21 cellular contexts compared by ENCODE assay signal in genomic region chr12:63208956-63209355, GRCh38. TPM values are rescaled to one million over a fixed set of nuclear protein-coding genes. Genes with fewer than 3 reads are reported as not detected.
"Had no signal": no experiment of that assay in that cellular context is flagged by ENCODE, and none has a peak within 500 bp of the region (broad histone marks: within the 10 kb centered on the region; RNA-seq: fewer than 3 reads in every experiment).

No MANE protein-coding gene starts in this region.

- H3K4me1 Mint-ChIP-seq: immature natural killer cell, nephron progenitor cell had no signal

- H3K9me3 ChIP-seq: esophagus muscularis mucosa, gastroesophageal sphincter, psoas muscle, right atrium auricular region, sigmoid colon, tibial artery, upper lobe of left lung, vagina had no signal

- H3K27ac ChIP-seq: epithelial cell of prostate, esophagus muscularis mucosa, gastroesophageal sphincter, psoas muscle, right atrium auricular region, sigmoid colon, tibial artery, upper lobe of left lung, vagina had no signal

- H3K9me3 Mint-ChIP-seq: dendritic cell treated with granulocyte-macrophage colony-stimulating factor and Interleukin-4, amounts not matched to agents 40 ng/mL and 50 ng/mL, for 4 days; effector memory CD8-positive, alpha-beta T cell; nephron progenitor cell had no signal

- H3K27ac Mint-ChIP-seq: dendritic cell treated with granulocyte-macrophage colony-stimulating factor and Interleukin-4, amounts not matched to agents 40 ng/mL and 50 ng/mL, for 4 days; effector memory CD8-positive, alpha-beta T cell; immature natural killer cell; naive thymus-derived CD4-positive, alpha-beta T cell; nephron progenitor cell had no signal

- ATAC-seq: effector memory CD8-positive, alpha-beta T cell; gastroesophageal sphincter; naive thymus-derived CD4-positive, alpha-beta T cell; psoas muscle; stimulated activated naive CD8-positive, alpha-beta T cell treated with anti-CD3 and anti-CD28 coated beads, Interleukin-15, Interleukin-2, amounts not matched to agents 100 U/mL and 50 U/mL, for 24 hours had no signal

- H3K27me3 Mint-ChIP-seq: dendritic cell treated with granulocyte-macrophage colony-stimulating factor and Interleukin-4, amounts not matched to agents 40 ng/mL and 50 ng/mL, for 4 days; effector memory CD8-positive, alpha-beta T cell; naive thymus-derived CD4-positive, alpha-beta T cell had no signal

- H3K4me3 ChIP-seq: esophagus muscularis mucosa, gastroesophageal sphincter, psoas muscle, right atrium auricular region, sigmoid colon, tibial artery, upper lobe of left lung, vagina had no signal

- H3K4me3 Mint-ChIP-seq: dendritic cell treated with granulocyte-macrophage colony-stimulating factor and Interleukin-4, amounts not matched to agents 40 ng/mL and 50 ng/mL, for 4 days; effector memory CD8-positive, alpha-beta T cell; immature natural killer cell; naive thymus-derived CD4-positive, alpha-beta T cell; nephron progenitor cell had no signal

- H3K4me1 ChIP-seq: esophagus muscularis mucosa, gastroesophageal sphincter, psoas muscle, right atrium auricular region, sigmoid colon, upper lobe of left lung, vagina had no signal

- H3K27me3 ChIP-seq: esophagus muscularis mucosa, gastroesophageal sphincter, right atrium auricular region, sigmoid colon, tibial artery, upper lobe of left lung, vagina had no signal

- DNase-seq: effector memory CD8-positive, alpha-beta T cell; foreskin fibroblast; immature natural killer cell; kidney; naive thymus-derived CD4-positive, alpha-beta T cell; nephron progenitor cell; psoas muscle; sigmoid colon; small intestine; stimulated activated CD4-positive, alpha-beta T cell treated with anti-CD3 and anti-CD28 coated beads, Interleukin-2, amount 100 ng/mL, for 48 hours; stimulated activated naive CD8-positive, alpha-beta T cell treated with anti-CD3 and anti-CD28 coated beads, Interleukin-15, Interleukin-2, amounts not matched to agents 100 U/mL and 50 U/mL, for 24 hours; tibial artery; upper lobe of left lung had no signal

- H3K36me3 ChIP-seq: esophagus muscularis mucosa, gastroesophageal sphincter, right atrium auricular region, sigmoid colon, tibial artery, upper lobe of left lung, vagina had no signal

- H3K36me3 Mint-ChIP-seq: immature natural killer cell; naive thymus-derived CD4-positive, alpha-beta T cell had no signal

RNA-seq across cellular contexts. Expression of gene AVPR1A, which starts 58.0 kb away (rescaled TPM):
- total RNA-seq: lung microvascular endothelial cell, osteoblast had no signal
